Comparison of ENCODE assay signal across 19 cellular contexts in the genomic region with DNA sequence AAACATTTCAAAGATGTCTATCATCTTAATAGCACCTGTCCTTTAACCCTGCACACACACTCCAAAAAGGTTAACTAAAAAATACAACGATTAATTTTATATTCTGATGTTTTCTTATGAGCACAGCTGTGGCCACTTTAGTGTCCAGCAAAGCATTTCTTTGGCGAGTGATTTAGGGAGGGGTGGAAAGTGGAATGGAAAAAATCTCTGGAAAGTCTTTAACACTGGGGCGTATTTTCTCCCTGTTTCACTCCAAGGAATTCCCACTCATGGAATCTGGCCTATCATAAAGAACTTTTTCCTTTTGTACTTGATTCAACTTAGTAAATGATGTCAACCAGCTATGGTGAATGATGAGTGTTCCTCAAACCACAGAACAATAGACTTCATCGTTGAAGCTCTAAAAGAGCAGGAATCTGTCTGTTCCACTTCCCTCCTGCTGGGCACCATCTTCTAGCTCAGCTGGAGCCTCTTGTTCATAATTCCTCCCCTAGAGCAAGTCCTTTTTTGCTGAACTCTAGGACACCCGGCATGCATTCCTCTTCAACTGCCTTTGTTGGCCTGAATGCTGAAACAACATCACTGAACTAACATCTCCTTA.
A peak's percentile ranks its signal among the peaks of the same experiment; 100 is the strongest.
DNase-seq lines count a peak whose midpoint lies in the region; ATAC-seq and TF ChIP-seq lines count a peak whose summit lies in the region.
"Had no signal": no experiment of that assay in that cellular context is flagged by ENCODE, and none has a peak within 500 bp of the region (broad histone marks: within the 10 kb centered on the region; RNA-seq: fewer than 3 reads in every experiment).

No MANE protein-coding gene starts in this region.

- no peak overlapping the region for H3K27ac Mint-ChIP-seq in activated naive CD4-positive, alpha-beta T cell treated with anti-CD3 and anti-CD28 coated beads, Interleukin-2, amount 10 ng/mL, durations not matched to agents 7 days and 5 days
- H3K27ac Mint-ChIP-seq: activated T-helper 17 cell treated with anti-CD3 and anti-CD28 coated beads, Interleukin-2, amount 50 U/mL, for 72 hours; T-helper 2 cell treated with Interferon-gamma antibody and Interleukin-4, amounts not matched to agents 5 μg/mL and 100 μg/mL, for 36 hours had no signal

- intact Hi-C loops in spleen (cut with DNase I; ENCODE audit: low total_unique reads) = no loop called here

- ATAC-seq in GM19397 (IDR thresholded peaks at IDR 0.05; ENCODE audit: unreplicated experiment) = no peak
- ATAC-seq: activated T-helper 17 cell treated with anti-CD3 and anti-CD28 coated beads, Interleukin-2, amount 50 U/mL, for 72 hours had no signal

- peaks cover 0 to 10% (median 0%) of the 10 kb centered on the region in 6 donors for H3K4me1 ChIP-seq in spleen

- H3K9me3 Mint-ChIP-seq in activated naive CD4-positive, alpha-beta T cell treated with anti-CD3 and anti-CD28 coated beads, Interleukin-2, amount 10 ng/mL, durations not matched to agents 7 days and 5 days = no peaks in the 10 kb centered on the region
- H3K9me3 Mint-ChIP-seq: T-helper 2 cell treated with Interferon-gamma antibody and Interleukin-4, amounts not matched to agents 5 μg/mL and 100 μg/mL, for 36 hours had no signal

- no peaks in the 10 kb centered on the region for H3K9me3 ChIP-seq in spleen
- H3K9me3 ChIP-seq: mucosa of descending colon, pancreas had no signal

- H3K27me3 Mint-ChIP-seq in activated naive CD4-positive, alpha-beta T cell treated with anti-CD3 and anti-CD28 coated beads, Interleukin-2, amount 10 ng/mL, durations not matched to agents 7 days and 5 days = peaks cover 4% of the 10 kb centered on the region
- H3K27me3 Mint-ChIP-seq: activated T-helper 17 cell treated with anti-CD3 and anti-CD28 coated beads, Interleukin-2, amount 50 U/mL, for 72 hours had no signal

- 54 to 67% (median 63%) methylated on average over 5 of the region's 5 CpGs for WGBS in spleen, 5 donors

- H3K4me1 Mint-ChIP-seq in activated naive CD4-positive, alpha-beta T cell treated with anti-CD3 and anti-CD28 coated beads, Interleukin-2, amount 10 ng/mL, durations not matched to agents 7 days and 5 days = no peaks in the 10 kb centered on the region
- H3K4me1 Mint-ChIP-seq: activated T-helper 17 cell treated with anti-CD3 and anti-CD28 coated beads, Interleukin-2, amount 50 U/mL, for 72 hours had no signal

- CTCF ChIA-PET in activated naive CD4-positive, alpha-beta T cell treated with anti-CD3 and anti-CD28 coated beads, Interleukin-2, amount 10 ng/mL, durations not matched to agents 7 days and 5 days (lab: Charles Lee) = no interaction called here

- no peak for TF ChIP-seq POLR2A in spleen (IDR thresholded peaks at IDR 0.05)

- no peaks in the 10 kb centered on the region for H3K36me3 ChIP-seq in spleen
- H3K36me3 ChIP-seq: pancreas had no signal

- TF ChIP-seq CTCF in spleen (IDR thresholded peaks at IDR 0.05 in 8 of 11, conservative IDR thresholded peaks at IDR 0.05 in 3 of 11) = no peak

- DNase-seq in GM04504 (ENCODE audit: low read depth) = peak; percentile 61
- peak; percentile 9 for DNase-seq in RPMI7951 (ENCODE audit: low read depth)
- DNase-seq in glomerular visceral epithelial cell (ENCODE audit: extremely low spot score) = peak; percentile 16
- no peak for DNase-seq in spleen
- DNase-seq in activated naive CD4-positive, alpha-beta T cell treated with anti-CD3 and anti-CD28 coated beads, Interleukin-2, amount 10 ng/mL, durations not matched to agents 7 days and 5 days = no peak
- no peak for DNase-seq in stimulated activated CD4-positive, alpha-beta T cell treated with anti-CD3 and anti-CD28 coated beads, Interleukin-2, amount 100 ng/mL, for 48 hours
- DNase-seq in central memory CD4-positive, alpha-beta T cell = no peak
- DNase-seq: amygdala; DMS79 treated with DMSO at 0.1 percent for 48 hours; foreskin melanocyte; NCI-H1930; NCI-H774; pancreas; stimulated activated CD4-positive, alpha-beta T cell treated with anti-CD3 and anti-CD28 coated beads, Interleukin-12 subunit alpha, Interleukin-12 subunit beta, amount 100 ng/mL, for 4 hours had no signal

- H3K27me3 ChIP-seq in spleen (replicated peaks in 1 of 7) = no peaks in the 10 kb centered on the region
- H3K27me3 ChIP-seq: pancreas had no signal

- H3K4me3 ChIP-seq in spleen = no peak overlapping the region
- H3K4me3 ChIP-seq: mucosa of descending colon, pancreas had no signal

- H3K4me3 Mint-ChIP-seq in activated naive CD4-positive, alpha-beta T cell treated with anti-CD3 and anti-CD28 coated beads, Interleukin-2, amount 10 ng/mL, durations not matched to agents 7 days and 5 days = no peak overlapping the region
- H3K4me3 Mint-ChIP-seq: activated T-helper 17 cell treated with anti-CD3 and anti-CD28 coated beads, Interleukin-2, amount 50 U/mL, for 72 hours; T-helper 2 cell treated with Interferon-gamma antibody and Interleukin-4, amounts not matched to agents 5 μg/mL and 100 μg/mL, for 36 hours had no signal

- H3K36me3 Mint-ChIP-seq in activated naive CD4-positive, alpha-beta T cell treated with anti-CD3 and anti-CD28 coated beads, Interleukin-2, amount 10 ng/mL, durations not matched to agents 7 days and 5 days = no peaks in the 10 kb centered on the region

- peak overlapping the region in 5 of 8 donors; percentile 4 to 55 (median 16) for H3K27ac ChIP-seq in spleen
- H3K27ac ChIP-seq: C4-2B had no signal

Comparison
In these comparisons a context has a peak if more than half of its experiments do, and no peak if none do; other contexts are left out.
1. DNase-seq: peak in GM04504 (single experiment), RPMI7951 (single experiment) and glomerular visceral epithelial cell (single experiment); none in spleen (single experiment), activated naive CD4-positive, alpha-beta T cell treated with anti-CD3 and anti-CD28 coated beads, Interleukin-2, amount 10 ng/mL, durations not matched to agents 7 days and 5 days (single experiment), stimulated activated CD4-positive, alpha-beta T cell treated with anti-CD3 and anti-CD28 coated beads, Interleukin-2, amount 100 ng/mL, for 48 hours (0 of 2) and central memory CD4-positive, alpha-beta T cell (single experiment).